ENCODE assay signal across 1 cellular context in genomic region chr11:94740975-94741707, GRCh38.
TF ChIP-seq lines count a peak whose summit lies in the region.

No MANE protein-coding gene starts in this region.

TF ChIP-seq in IMR-90, 13 proteins besides CTCF, POLR2A, EP300 and RAD21 (continued from another document):
- TF ChIP-seq RCOR1 (IDR thresholded peaks at IDR 0.05; ENCODE audit: insufficient replicate concordance, low read length): no peak
TF ChIP-seq in IMR-90: peak in this region for 1.
